ENCODE assay signal across 1 cellular context in the genomic region with DNA sequence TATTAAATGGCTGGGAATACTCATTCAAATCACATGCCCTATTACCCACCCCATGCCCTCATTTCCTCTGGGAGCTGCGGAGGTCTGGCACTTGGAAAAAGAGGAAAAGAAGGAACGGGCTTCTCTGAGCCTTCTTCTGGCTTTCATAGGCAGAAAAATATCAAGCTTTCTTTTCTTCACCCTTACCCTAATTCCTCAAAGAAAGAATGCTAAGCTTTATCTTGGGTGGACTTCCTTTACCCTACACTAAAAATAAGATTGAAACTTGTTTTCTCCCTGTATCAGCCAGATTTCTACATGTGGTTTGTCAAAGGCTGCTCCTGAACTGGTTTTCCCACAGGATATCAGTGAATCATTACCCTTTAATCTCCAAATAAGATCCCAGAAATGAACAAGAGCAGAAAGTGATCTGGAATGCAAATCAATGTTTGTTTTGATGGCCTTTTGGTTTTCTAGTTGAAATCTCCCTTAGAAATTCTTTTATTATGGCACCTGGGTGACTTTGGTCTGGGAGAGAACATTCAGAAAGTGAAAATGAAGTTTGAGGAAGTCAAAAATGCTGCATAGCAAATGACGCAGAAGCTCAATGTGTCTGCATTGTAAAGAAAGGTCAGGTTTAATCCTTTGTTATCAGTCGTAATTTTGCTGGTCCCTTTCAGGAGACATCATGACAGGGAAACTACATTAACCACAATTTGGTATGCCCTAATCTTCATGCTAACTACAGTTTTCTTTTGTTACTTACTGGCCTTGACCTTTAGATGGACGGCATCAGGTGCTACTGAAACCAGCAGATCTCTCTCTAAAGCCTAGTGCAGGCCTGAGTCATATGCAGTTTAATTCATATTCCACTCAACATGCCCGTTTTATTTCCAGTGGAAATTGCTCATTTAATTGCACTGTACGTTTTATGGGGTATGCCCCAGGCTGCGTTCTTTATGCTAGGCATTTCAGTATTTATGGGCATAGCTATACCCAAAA.
A peak's percentile ranks its signal among the peaks of the same experiment; 100 is the strongest.
TF ChIP-seq lines count a peak whose summit lies in the region.

No MANE protein-coding gene starts in this region.

TF ChIP-seq in HepG2, 621 proteins besides CTCF, POLR2A, EP300 and RAD21 (continued from another document and continues in another):
- TF ChIP-seq, protein P1, sequence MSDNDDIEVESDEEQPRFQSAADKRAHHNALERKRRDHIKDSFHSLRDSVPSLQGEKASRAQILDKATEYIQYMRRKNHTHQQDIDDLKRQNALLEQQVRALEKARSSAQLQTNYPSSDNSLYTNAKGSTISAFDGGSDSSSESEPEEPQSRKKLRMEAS (IDR thresholded peaks at IDR 0.05) = 0 out of 2 replicates have a peak, but pooled peaks have one; percentile 8
- no peak for TF ChIP-seq SSRP1 (CRISPR knock-in tag; IDR thresholded peaks at IDR 0.05)
- no peak for TF ChIP-seq SRSF4 (IDR thresholded peaks at IDR 0.05; ENCODE audit: low read depth, low read length, poor library complexity, severe bottlenecking)
- peak; percentile 83 for TF ChIP-seq NR2C2 (CRISPR knock-in tag; IDR thresholded peaks at IDR 0.05; ENCODE audit: borderline replicate concordance)
- TF ChIP-seq HNF4A (CRISPR knock-in tag; IDR thresholded peaks at IDR 0.05) = peak; percentile 82
- TF ChIP-seq ZBTB8A (CRISPR knock-in tag; IDR thresholded peaks at IDR 0.05; ENCODE audit: borderline replicate concordance, low read depth) = no peak
- TF ChIP-seq, protein P2, sequence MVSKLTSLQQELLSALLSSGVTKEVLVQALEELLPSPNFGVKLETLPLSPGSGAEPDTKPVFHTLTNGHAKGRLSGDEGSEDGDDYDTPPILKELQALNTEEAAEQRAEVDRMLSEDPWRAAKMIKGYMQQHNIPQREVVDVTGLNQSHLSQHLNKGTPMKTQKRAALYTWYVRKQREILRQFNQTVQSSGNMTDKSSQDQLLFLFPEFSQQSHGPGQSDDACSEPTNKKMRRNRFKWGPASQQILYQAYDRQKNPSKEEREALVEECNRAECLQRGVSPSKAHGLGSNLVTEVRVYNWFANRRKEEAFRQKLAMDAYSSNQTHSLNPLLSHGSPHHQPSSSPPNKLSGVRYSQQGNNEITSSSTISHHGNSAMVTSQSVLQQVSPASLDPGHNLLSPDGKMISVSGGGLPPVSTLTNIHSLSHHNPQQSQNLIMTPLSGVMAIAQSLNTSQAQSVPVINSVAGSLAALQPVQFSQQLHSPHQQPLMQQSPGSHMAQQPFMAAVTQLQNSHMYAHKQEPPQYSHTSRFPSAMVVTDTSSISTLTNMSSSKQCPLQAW (CRISPR knock-in tag; IDR thresholded peaks at IDR 0.05) = no peak
- no peak for TF ChIP-seq STAT5B (CRISPR knock-in tag; IDR thresholded peaks at IDR 0.05)
- TF ChIP-seq, protein P3, sequence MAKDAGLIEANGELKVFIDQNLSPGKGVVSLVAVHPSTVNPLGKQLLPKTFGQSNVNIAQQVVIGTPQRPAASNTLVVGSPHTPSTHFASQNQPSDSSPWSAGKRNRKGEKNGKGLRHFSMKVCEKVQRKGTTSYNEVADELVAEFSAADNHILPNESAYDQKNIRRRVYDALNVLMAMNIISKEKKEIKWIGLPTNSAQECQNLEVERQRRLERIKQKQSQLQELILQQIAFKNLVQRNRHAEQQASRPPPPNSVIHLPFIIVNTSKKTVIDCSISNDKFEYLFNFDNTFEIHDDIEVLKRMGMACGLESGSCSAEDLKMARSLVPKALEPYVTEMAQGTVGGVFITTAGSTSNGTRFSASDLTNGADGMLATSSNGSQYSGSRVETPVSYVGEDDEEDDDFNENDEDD (CRISPR knock-in tag; IDR thresholded peaks at IDR 0.05; ENCODE audit: borderline replicate concordance) = no peak
- TF ChIP-seq FOXA1 (IDR thresholded peaks at IDR 0.05) = no peak
- peak; percentile 19; the same call in 1 of the 2 replicates for TF ChIP-seq FOXA1 (CRISPR knock-in tag; IDR thresholded peaks at IDR 0.05)
- no peak for TF ChIP-seq SIX4 (CRISPR knock-in tag; IDR thresholded peaks at IDR 0.05)
- 0 out of 2 replicates have a peak, but pooled peaks have one; percentile 53 for TF ChIP-seq FLYWCH1 (CRISPR knock-in tag; IDR thresholded peaks at IDR 0.05)
- no peak for TF ChIP-seq GATA4 (IDR thresholded peaks at IDR 0.05; ENCODE audit: borderline replicate concordance, low read depth)
- no peak for TF ChIP-seq NFRKB (IDR thresholded peaks at IDR 0.05)
- peak; percentile 66; the same call in 1 of the 2 replicates for TF ChIP-seq FOXJ3 (CRISPR knock-in tag; IDR thresholded peaks at IDR 0.05; ENCODE audit: borderline replicate concordance)
- TF ChIP-seq, protein P4, sequence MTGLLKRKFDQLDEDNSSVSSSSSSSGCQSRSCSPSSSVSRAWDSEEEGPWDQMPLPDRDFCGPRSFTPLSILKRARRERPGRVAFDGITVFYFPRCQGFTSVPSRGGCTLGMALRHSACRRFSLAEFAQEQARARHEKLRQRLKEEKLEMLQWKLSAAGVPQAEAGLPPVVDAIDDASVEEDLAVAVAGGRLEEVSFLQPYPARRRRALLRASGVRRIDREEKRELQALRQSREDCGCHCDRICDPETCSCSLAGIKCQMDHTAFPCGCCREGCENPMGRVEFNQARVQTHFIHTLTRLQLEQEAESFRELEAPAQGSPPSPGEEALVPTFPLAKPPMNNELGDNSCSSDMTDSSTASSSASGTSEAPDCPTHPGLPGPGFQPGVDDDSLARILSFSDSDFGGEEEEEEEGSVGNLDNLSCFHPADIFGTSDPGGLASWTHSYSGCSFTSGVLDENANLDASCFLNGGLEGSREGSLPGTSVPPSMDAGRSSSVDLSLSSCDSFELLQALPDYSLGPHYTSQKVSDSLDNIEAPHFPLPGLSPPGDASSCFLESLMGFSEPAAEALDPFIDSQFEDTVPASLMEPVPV (CRISPR knock-in tag; IDR thresholded peaks at IDR 0.05) = no peak
- TF ChIP-seq NKX3-1 (CRISPR knock-in tag; IDR thresholded peaks at IDR 0.05) = 0 out of 2 replicates have a peak, but pooled peaks have one; percentile 29
- peak; percentile 9 for TF ChIP-seq YY1 (IDR thresholded peaks at IDR 0.05; ENCODE audit: insufficient read depth, insufficient replicate concordance, low read depth, low read length)
- no peak for TF ChIP-seq ZNF124 (CRISPR knock-in tag; IDR thresholded peaks at IDR 0.05)
- TF ChIP-seq CENPT (CRISPR knock-in tag; IDR thresholded peaks at IDR 0.05; ENCODE audit: low read depth) = no peak
- no peak for TF ChIP-seq HOXA7 (CRISPR knock-in tag; IDR thresholded peaks at IDR 0.05)
- no peak for TF ChIP-seq PTBP1 (IDR thresholded peaks at IDR 0.05; ENCODE audit: low read depth, low read length, poor library complexity, severe bottlenecking)
- peak; percentile 32; the same call in 1 of the 2 replicates for TF ChIP-seq MXD4 (CRISPR knock-in tag; IDR thresholded peaks at IDR 0.05)
- TF ChIP-seq HOXA9 (CRISPR knock-in tag; IDR thresholded peaks at IDR 0.05; ENCODE audit: borderline replicate concordance) = no peak
- TF ChIP-seq, protein P5, sequence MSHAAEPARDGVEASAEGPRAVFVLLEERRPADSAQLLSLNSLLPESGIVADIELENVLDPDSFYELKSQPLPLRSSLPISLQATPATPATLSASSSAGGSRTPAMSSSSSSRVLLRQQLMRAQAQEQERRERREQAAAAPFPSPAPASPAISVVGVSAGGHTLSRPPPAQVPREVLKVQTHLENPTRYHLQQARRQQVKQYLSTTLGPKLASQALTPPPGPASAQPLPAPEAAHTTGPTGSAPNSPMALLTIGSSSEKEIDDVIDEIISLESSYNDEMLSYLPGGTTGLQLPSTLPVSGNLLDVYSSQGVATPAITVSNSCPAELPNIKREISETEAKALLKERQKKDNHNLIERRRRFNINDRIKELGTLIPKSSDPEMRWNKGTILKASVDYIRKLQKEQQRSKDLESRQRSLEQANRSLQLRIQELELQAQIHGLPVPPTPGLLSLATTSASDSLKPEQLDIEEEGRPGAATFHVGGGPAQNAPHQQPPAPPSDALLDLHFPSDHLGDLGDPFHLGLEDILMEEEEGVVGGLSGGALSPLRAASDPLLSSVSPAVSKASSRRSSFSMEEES (CRISPR knock-in tag; IDR thresholded peaks at IDR 0.05) = peak; percentile 88
- TF ChIP-seq, protein P6, sequence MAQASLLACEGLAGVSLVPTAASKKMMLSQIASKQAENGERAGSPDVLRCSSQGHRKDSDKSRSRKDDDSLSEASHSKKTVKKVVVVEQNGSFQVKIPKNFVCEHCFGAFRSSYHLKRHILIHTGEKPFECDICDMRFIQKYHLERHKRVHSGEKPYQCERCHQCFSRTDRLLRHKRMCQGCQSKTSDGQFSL (CRISPR knock-in tag; IDR thresholded peaks at IDR 0.05) = no peak
- TF ChIP-seq, protein P7, sequence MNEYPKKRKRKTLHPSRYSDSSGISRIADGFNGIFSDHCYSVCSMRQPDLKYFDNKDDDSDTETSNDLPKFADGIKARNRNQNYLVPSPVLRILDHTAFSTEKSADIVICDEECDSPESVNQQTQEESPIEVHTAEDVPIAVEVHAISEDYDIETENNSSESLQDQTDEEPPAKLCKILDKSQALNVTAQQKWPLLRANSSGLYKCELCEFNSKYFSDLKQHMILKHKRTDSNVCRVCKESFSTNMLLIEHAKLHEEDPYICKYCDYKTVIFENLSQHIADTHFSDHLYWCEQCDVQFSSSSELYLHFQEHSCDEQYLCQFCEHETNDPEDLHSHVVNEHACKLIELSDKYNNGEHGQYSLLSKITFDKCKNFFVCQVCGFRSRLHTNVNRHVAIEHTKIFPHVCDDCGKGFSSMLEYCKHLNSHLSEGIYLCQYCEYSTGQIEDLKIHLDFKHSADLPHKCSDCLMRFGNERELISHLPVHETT (CRISPR knock-in tag; conservative IDR thresholded peaks at IDR 0.05) = no peak
- TF ChIP-seq, protein P8, sequence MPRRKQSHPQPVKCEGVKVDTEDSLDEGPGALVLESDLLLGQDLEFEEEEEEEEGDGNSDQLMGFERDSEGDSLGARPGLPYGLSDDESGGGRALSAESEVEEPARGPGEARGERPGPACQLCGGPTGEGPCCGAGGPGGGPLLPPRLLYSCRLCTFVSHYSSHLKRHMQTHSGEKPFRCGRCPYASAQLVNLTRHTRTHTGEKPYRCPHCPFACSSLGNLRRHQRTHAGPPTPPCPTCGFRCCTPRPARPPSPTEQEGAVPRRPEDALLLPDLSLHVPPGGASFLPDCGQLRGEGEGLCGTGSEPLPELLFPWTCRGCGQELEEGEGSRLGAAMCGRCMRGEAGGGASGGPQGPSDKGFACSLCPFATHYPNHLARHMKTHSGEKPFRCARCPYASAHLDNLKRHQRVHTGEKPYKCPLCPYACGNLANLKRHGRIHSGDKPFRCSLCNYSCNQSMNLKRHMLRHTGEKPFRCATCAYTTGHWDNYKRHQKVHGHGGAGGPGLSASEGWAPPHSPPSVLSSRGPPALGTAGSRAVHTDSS (CRISPR knock-in tag; conservative IDR thresholded peaks at IDR 0.05) = no peak
- TF ChIP-seq PHF20 (CRISPR knock-in tag; IDR thresholded peaks at IDR 0.05) = no peak
- TF ChIP-seq, protein P9, sequence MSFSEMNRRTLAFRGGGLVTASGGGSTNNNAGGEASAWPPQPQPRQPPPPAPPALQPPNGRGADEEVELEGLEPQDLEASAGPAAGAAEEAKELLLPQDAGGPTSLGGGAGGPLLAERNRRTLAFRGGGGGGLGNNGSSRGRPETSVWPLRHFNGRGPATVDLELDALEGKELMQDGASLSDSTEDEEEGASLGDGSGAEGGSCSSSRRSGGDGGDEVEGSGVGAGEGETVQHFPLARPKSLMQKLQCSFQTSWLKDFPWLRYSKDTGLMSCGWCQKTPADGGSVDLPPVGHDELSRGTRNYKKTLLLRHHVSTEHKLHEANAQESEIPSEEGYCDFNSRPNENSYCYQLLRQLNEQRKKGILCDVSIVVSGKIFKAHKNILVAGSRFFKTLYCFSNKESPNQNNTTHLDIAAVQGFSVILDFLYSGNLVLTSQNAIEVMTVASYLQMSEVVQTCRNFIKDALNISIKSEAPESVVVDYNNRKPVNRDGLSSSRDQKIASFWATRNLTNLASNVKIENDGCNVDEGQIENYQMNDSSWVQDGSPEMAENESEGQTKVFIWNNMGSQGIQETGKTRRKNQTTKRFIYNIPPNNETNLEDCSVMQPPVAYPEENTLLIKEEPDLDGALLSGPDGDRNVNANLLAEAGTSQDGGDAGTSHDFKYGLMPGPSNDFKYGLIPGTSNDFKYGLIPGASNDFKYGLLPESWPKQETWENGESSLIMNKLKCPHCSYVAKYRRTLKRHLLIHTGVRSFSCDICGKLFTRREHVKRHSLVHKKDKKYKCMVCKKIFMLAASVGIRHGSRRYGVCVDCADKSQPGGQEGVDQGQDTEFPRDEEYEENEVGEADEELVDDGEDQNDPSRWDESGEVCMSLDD (CRISPR knock-in tag; IDR thresholded peaks at IDR 0.05; ENCODE audit: borderline replicate concordance) = no peak
- no peak for TF ChIP-seq ZNF660 (CRISPR knock-in tag; IDR thresholded peaks at IDR 0.05; ENCODE audit: borderline replicate concordance, low read depth)
- no peak for TF ChIP-seq MIER3 (CRISPR knock-in tag; IDR thresholded peaks at IDR 0.05; ENCODE audit: borderline replicate concordance)
- no peak for TF ChIP-seq ZNF768 (CRISPR knock-in tag; IDR thresholded peaks at IDR 0.05)
- TF ChIP-seq, protein P10, sequence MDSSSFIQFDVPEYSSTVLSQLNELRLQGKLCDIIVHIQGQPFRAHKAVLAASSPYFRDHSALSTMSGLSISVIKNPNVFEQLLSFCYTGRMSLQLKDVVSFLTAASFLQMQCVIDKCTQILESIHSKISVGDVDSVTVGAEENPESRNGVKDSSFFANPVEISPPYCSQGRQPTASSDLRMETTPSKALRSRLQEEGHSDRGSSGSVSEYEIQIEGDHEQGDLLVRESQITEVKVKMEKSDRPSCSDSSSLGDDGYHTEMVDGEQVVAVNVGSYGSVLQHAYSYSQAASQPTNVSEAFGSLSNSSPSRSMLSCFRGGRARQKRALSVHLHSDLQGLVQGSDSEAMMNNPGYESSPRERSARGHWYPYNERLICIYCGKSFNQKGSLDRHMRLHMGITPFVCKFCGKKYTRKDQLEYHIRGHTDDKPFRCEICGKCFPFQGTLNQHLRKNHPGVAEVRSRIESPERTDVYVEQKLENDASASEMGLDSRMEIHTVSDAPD (CRISPR knock-in tag; IDR thresholded peaks at IDR 0.05) = no peak
- no peak for TF ChIP-seq KDM6A (CRISPR knock-in tag; IDR thresholded peaks at IDR 0.05; ENCODE audit: low read depth)
- no peak for TF ChIP-seq ZNF883 (CRISPR knock-in tag; IDR thresholded peaks at IDR 0.05; ENCODE audit: not compliant biosample characterization)
- no peak for TF ChIP-seq NR3C1 (CRISPR knock-in tag; IDR thresholded peaks at IDR 0.05)
- TF ChIP-seq ONECUT2 (CRISPR knock-in tag; IDR thresholded peaks at IDR 0.05) = no peak
- no peak for TF ChIP-seq RBAK (CRISPR knock-in tag; IDR thresholded peaks at IDR 0.05)
- TF ChIP-seq SKI (IDR thresholded peaks at IDR 0.05; ENCODE audit: partially characterized antibody) = no peak
- no peak for TF ChIP-seq ZSCAN9 (CRISPR knock-in tag; IDR thresholded peaks at IDR 0.05; ENCODE audit: borderline replicate concordance)
